ENCODE assay signal across 8 cellular contexts in the genomic region with DNA sequence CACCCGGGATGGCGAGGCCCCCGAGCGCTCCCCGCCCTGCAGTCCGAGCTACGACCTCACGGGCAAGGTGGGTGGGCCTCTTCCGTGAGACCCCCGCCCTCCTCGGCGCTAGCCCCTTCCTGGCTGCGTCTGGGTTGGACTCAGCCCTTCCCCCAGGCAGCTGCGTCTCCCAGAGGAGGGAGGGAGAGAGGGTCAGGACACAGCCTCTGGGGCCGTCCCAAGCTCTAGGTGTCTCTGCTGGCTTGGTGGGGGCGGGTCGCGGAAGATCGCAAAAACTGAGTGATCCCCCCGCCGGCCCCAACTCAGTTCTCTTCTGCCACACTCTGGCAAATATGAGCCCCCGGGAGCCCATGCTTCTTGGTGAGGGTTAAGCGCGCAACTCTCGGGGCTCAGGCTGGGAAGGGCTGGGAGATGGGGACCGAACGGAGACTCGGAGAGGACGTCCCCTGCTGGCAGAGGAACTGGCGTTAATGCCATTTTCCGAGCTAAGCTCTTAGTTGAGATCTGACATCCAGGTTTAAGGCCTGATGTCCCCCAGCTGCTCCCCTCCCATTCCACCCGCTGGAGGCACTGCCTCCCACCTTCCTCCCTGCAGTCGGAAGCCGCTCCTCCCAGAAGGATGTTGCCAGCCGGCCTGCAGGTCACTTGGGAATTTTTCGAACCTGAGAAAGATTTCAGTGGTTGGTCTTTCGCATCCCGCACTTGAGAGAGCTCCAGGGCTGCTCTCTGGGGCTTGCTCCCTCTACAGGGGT. TPM values are rescaled to one million over a fixed set of nuclear protein-coding genes. Genes with fewer than 3 reads are reported as not detected.
DNase-seq lines count a peak whose midpoint lies in the region; ATAC-seq lines count a peak whose summit lies in the region.

No MANE protein-coding gene starts in this region.

- peak overlapping the region; percentile 68 for H3K4me3 Mint-ChIP-seq in activated CD4-positive, alpha-beta T cell treated with anti-CD3 and anti-CD28 coated beads for 36 hours
- H3K4me3 Mint-ChIP-seq in activated naive CD8-positive, alpha-beta T cell treated with anti-CD3 and anti-CD28 coated beads, Interleukin-2, amount 10 ng/mL, durations not matched to agents 7 days and 5 days = peak overlapping the region; percentile 87
- H3K4me3 Mint-ChIP-seq in stimulated activated memory B cell treated with anti-CD40 and anti-IgM and Interleukin-4, amounts not matched to agents 10 μg/mL and 1 μg/mL and 100 μg/mL, for 72 hours = peak overlapping the region; percentile 82

- CTCF ChIA-PET in activated CD4-positive, alpha-beta T cell treated with anti-CD3 and anti-CD28 coated beads for 36 hours (lab: Charles Lee) = interaction anchor here (0.6 to 4.5 kb wide), 23 partner anchors 9 to 359 kb away, joined by 3 to 103 read pairs (median 6); a partner anchor contains a TSS

- peak; percentile 21 for ATAC-seq in activated CD4-positive, alpha-beta T cell treated with anti-CD3 and anti-CD28 coated beads for 36 hours
- no peak for ATAC-seq in activated naive CD8-positive, alpha-beta T cell treated with anti-CD3 and anti-CD28 coated beads, Interleukin-2, amount 10 ng/mL, durations not matched to agents 7 days and 5 days (ENCODE audit: low read depth)
- no peak for ATAC-seq in stimulated activated memory B cell treated with anti-CD40 and anti-IgM and Interleukin-4, amounts not matched to agents 10 μg/mL and 1 μg/mL and 100 μg/mL, for 72 hours
- ATAC-seq in HG03342 (IDR thresholded peaks at IDR 0.05; ENCODE audit: unreplicated experiment) (no peak), HG02763 (IDR thresholded peaks at IDR 0.05; ENCODE audit: unreplicated experiment) (no peak)

- H3K27ac ChIP-seq in iPS-18a (ENCODE audit: low read length) = no peak overlapping the region

- peaks cover 46% of the 10 kb centered on the region for H3K27me3 ChIP-seq in iPS-18a (ENCODE audit: control insufficient read depth, insufficient read depth, low read length)

- peak overlapping the region; percentile 79 for H3K27ac Mint-ChIP-seq in activated CD4-positive, alpha-beta T cell treated with anti-CD3 and anti-CD28 coated beads for 36 hours
- peak overlapping the region; percentile 88 for H3K27ac Mint-ChIP-seq in activated naive CD8-positive, alpha-beta T cell treated with anti-CD3 and anti-CD28 coated beads, Interleukin-2, amount 10 ng/mL, durations not matched to agents 7 days and 5 days
- peak overlapping the region; percentile 74 for H3K27ac Mint-ChIP-seq in stimulated activated memory B cell treated with anti-CD40 and anti-IgM and Interleukin-4, amounts not matched to agents 10 μg/mL and 1 μg/mL and 100 μg/mL, for 72 hours

- peak; percentile 70 for DNase-seq in activated CD4-positive, alpha-beta T cell treated with anti-CD3 and anti-CD28 coated beads for 36 hours
- DNase-seq in activated CD4-positive, alpha-beta T cell treated with anti-CD3 and anti-CD28 coated beads for 1 hour = no peak
- peak; percentile 92 for DNase-seq in NCI-H82 (lab: John Stamatoyannopoulos, UW)
- DNase-seq in activated naive CD8-positive, alpha-beta T cell treated with anti-CD3 and anti-CD28 coated beads, Interleukin-2, amount 10 ng/mL, durations not matched to agents 7 days and 5 days = peak; percentile 63

- H3K27me3 Mint-ChIP-seq in activated CD4-positive, alpha-beta T cell treated with anti-CD3 and anti-CD28 coated beads for 36 hours = no peaks in the 10 kb centered on the region
- H3K27me3 Mint-ChIP-seq in activated naive CD8-positive, alpha-beta T cell treated with anti-CD3 and anti-CD28 coated beads, Interleukin-2, amount 10 ng/mL, durations not matched to agents 7 days and 5 days = peaks cover 18% of the 10 kb centered on the region
- no peaks in the 10 kb centered on the region for H3K27me3 Mint-ChIP-seq in stimulated activated memory B cell treated with anti-CD40 and anti-IgM and Interleukin-4, amounts not matched to agents 10 μg/mL and 1 μg/mL and 100 μg/mL, for 72 hours

- H3K4me1 Mint-ChIP-seq in activated CD4-positive, alpha-beta T cell treated with anti-CD3 and anti-CD28 coated beads for 36 hours = peaks cover 57% of the 10 kb centered on the region
- peaks cover 48% of the 10 kb centered on the region for H3K4me1 Mint-ChIP-seq in activated naive CD8-positive, alpha-beta T cell treated with anti-CD3 and anti-CD28 coated beads, Interleukin-2, amount 10 ng/mL, durations not matched to agents 7 days and 5 days
- peaks cover 66% of the 10 kb centered on the region for H3K4me1 Mint-ChIP-seq in stimulated activated memory B cell treated with anti-CD40 and anti-IgM and Interleukin-4, amounts not matched to agents 10 μg/mL and 1 μg/mL and 100 μg/mL, for 72 hours

- peak overlapping the region; percentile 73 for H3K4me3 ChIP-seq in iPS-18a (ENCODE audit: low read length)

- H3K4me1 ChIP-seq in iPS-18a (ENCODE audit: control insufficient read depth, low read depth, low read length) = peaks cover 8% of the 10 kb centered on the region

- H3K9me3 Mint-ChIP-seq in activated CD4-positive, alpha-beta T cell treated with anti-CD3 and anti-CD28 coated beads for 36 hours (ENCODE audit: low read depth) = no peaks in the 10 kb centered on the region
- peaks cover 1% of the 10 kb centered on the region for H3K9me3 Mint-ChIP-seq in activated naive CD8-positive, alpha-beta T cell treated with anti-CD3 and anti-CD28 coated beads, Interleukin-2, amount 10 ng/mL, durations not matched to agents 7 days and 5 days
- no peaks in the 10 kb centered on the region for H3K9me3 Mint-ChIP-seq in stimulated activated memory B cell treated with anti-CD40 and anti-IgM and Interleukin-4, amounts not matched to agents 10 μg/mL and 1 μg/mL and 100 μg/mL, for 72 hours

- no peak overlapping the region for H3K9ac ChIP-seq in iPS-18a (ENCODE audit: low read length)

- H3K36me3 Mint-ChIP-seq in activated CD4-positive, alpha-beta T cell treated with anti-CD3 and anti-CD28 coated beads for 36 hours (ENCODE audit: low read depth) = no peaks in the 10 kb centered on the region
- H3K36me3 Mint-ChIP-seq in activated naive CD8-positive, alpha-beta T cell treated with anti-CD3 and anti-CD28 coated beads, Interleukin-2, amount 10 ng/mL, durations not matched to agents 7 days and 5 days = no peaks in the 10 kb centered on the region
- H3K36me3 Mint-ChIP-seq in stimulated activated memory B cell treated with anti-CD40 and anti-IgM and Interleukin-4, amounts not matched to agents 10 μg/mL and 1 μg/mL and 100 μg/mL, for 72 hours = no peaks in the 10 kb centered on the region

- no peaks in the 10 kb centered on the region for H3K36me3 ChIP-seq in iPS-18a (ENCODE audit: control insufficient read depth, low read depth, low read length)

- no peaks in the 10 kb centered on the region for H3K9me3 ChIP-seq in iPS-18a (ENCODE audit: control insufficient read depth, low read depth, low read length)

- POLR2A ChIA-PET in activated CD4-positive, alpha-beta T cell treated with anti-CD3 and anti-CD28 coated beads for 36 hours (lab: Charles Lee) = interaction anchor here (0.6 to 1.4 kb wide), 6 partner anchors 22 to 136 kb away, joined by 3 read pairs; a partner anchor contains a TSS
- POLR2A ChIA-PET in activated naive CD8-positive, alpha-beta T cell treated with anti-CD3 and anti-CD28 coated beads, Interleukin-2, amount 10 ng/mL, durations not matched to agents 7 days and 5 days (lab: Charles Lee) = interaction anchor here (0.6 to 4.3 kb wide), 11 partner anchors 10 to 268 kb away, joined by 3 to 50 read pairs (median 4); a partner anchor contains a TSS

- intact Hi-C loops in activated CD4-positive, alpha-beta T cell treated with anti-CD3 and anti-CD28 coated beads for 36 hours (cut with DNase I, micrococcal nuclease) = loop anchor here (1.0 to 10.0 kb wide), 3 partner anchors 80 to 363 kb away; a partner anchor contains a TSS

RNA-seq across cellular contexts. Expression of a gene that starts 0.4 kb away (rescaled TPM):
- total RNA-seq in activated CD4-positive, alpha-beta T cell treated with anti-CD3 and anti-CD28 coated beads for 36 hours = 1 to 10 TPM; 2.7 to 3.5 TPM
- 10 to 100 TPM; 24.7 to 27.5 TPM for total RNA-seq in activated naive CD8-positive, alpha-beta T cell treated with anti-CD3 and anti-CD28 coated beads, Interleukin-2, amount 10 ng/mL, durations not matched to agents 7 days and 5 days

RNA-seq across cellular contexts. Expression of a gene that starts 11.0 kb away (rescaled TPM):
- total RNA-seq in activated CD4-positive, alpha-beta T cell treated with anti-CD3 and anti-CD28 coated beads for 36 hours = 100 to 1,000 TPM; 115 to 170 TPM
- 100 to 1,000 TPM; 241 to 244 TPM for total RNA-seq in activated naive CD8-positive, alpha-beta T cell treated with anti-CD3 and anti-CD28 coated beads, Interleukin-2, amount 10 ng/mL, durations not matched to agents 7 days and 5 days

RNA-seq across cellular contexts. Expression of a gene that starts 24.8 kb away (rescaled TPM):
- total RNA-seq in activated CD4-positive, alpha-beta T cell treated with anti-CD3 and anti-CD28 coated beads for 36 hours = not detected
- under 1 TPM in 1 of 2 experiments, not detected in 1; 0.25 TPM for total RNA-seq in activated naive CD8-positive, alpha-beta T cell treated with anti-CD3 and anti-CD28 coated beads, Interleukin-2, amount 10 ng/mL, durations not matched to agents 7 days and 5 days

RNA-seq across cellular contexts. Expression of a gene that starts 38.7 kb away (rescaled TPM):
- 10 to 100 TPM; 23.7 to 39.6 TPM for total RNA-seq in activated CD4-positive, alpha-beta T cell treated with anti-CD3 and anti-CD28 coated beads for 36 hours
- total RNA-seq in activated naive CD8-positive, alpha-beta T cell treated with anti-CD3 and anti-CD28 coated beads, Interleukin-2, amount 10 ng/mL, durations not matched to agents 7 days and 5 days = 10 to 100 TPM; 37.6 to 42.1 TPM

Comparison
In these comparisons a context has a peak if more than half of its experiments do, and no peak if none do; other contexts are left out.
1. RNA of a gene that starts 0.4 kb away (total RNA-seq): 24.7 to 27.5 TPM in activated naive CD8-positive, alpha-beta T cell treated with anti-CD3 and anti-CD28 coated beads, Interleukin-2, amount 10 ng/mL, durations not matched to agents 7 days and 5 days; 2.7 to 3.5 TPM in activated CD4-positive, alpha-beta T cell treated with anti-CD3 and anti-CD28 coated beads for 36 hours; every median in the first group is over 4 times any median in the second.
2. Peak in every context shown above with its lines, with median percentiles within 50 percentile points of each other: H3K27ac Mint-ChIP-seq and H3K4me3 Mint-ChIP-seq.